27 cellular contexts compared by ENCODE assay signal in the genomic region with DNA sequence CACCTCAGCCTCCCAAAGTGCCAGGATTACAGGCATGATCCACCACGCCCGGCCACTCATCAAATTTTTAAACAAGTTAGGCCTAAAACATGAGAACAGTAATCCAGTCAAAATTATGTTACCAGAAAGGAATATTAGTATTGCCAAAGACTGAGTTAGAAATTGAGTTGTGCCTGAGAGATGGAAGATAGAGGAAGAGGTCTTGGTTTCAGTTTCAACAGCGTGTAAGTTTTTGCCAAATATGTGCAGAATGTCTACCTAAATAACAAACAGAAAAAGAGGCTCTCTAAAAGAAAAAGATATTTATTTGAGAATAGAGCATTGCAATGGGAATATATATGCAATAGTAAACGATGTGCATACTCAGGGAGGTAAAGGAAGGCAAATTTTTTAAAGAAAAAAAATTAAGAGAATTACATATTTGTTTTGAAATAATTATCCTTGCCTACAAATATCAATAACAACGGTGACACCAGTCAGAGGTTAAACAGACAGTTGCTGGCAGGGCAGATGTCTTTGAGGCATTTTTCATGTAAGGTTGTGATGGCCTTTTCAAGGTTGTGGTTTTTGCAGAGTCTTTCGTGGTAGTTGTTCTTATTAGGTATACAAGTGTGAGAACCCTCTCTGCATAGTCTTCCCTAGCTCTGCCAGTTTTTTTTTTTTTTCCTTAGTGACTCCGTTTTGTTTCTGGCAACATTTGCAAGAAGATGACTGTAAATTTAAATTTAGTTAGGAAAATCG. TPM values are rescaled to one million over a fixed set of nuclear protein-coding genes. Genes with fewer than 3 reads are reported as not detected.
A peak's percentile ranks its signal among the peaks of the same experiment; 100 is the strongest.
DNase-seq lines count a peak whose midpoint lies in the region; ATAC-seq and TF ChIP-seq lines count a peak whose summit lies in the region.
"Had no signal": no experiment of that assay in that cellular context is flagged by ENCODE, and none has a peak within 500 bp of the region (broad histone marks: within the 10 kb centered on the region; RNA-seq: fewer than 3 reads in every experiment).

No MANE protein-coding gene starts in this region.

- H3K9ac ChIP-seq in MM.1S (ENCODE audit: low read length) = no peak overlapping the region

- BruUV-seq in OCI-LY7 (replicated peaks; lab: Mats Ljungman, UMichigan) = no TSS peak

- H4K20me1 ChIP-seq in MM.1S (ENCODE audit: insufficient read depth, low read length) = no peaks in the 10 kb centered on the region
- H4K20me1 ChIP-seq in OCI-LY7 (ENCODE audit: insufficient read depth, low read length) = no peaks in the 10 kb centered on the region

- H3K27ac Mint-ChIP-seq in stimulated activated naive B cell treated with anti-CD40 and anti-IgM and Interleukin-4, amounts not matched to agents 10 μg/mL and 1 μg/mL and 100 μg/mL, for 72 hours = no peak overlapping the region
- H3K27ac Mint-ChIP-seq: activated CD4-positive, alpha-beta memory T cell treated with anti-CD3 and anti-CD28 coated beads for 36 hours; T-helper 17 cell; WTC11 had no signal

- 0 out of 2 replicates have a peak, but pooled peaks cover 9% of the 10 kb centered on the region for H3F3A ChIP-seq in MM.1S (ENCODE audit: insufficient read depth, low read length)

- H3K4me2 ChIP-seq in MM.1S (ENCODE audit: low read depth, low read length) (peak overlapping the region; percentile 24; the same call in 1 of the 2 replicates), OCI-LY7 (ENCODE audit: low read length) (peak overlapping the region; percentile 21; the same call in 1 of the 2 replicates)

- CTCF ChIA-PET in OCI-LY7 (lab: Charles Lee; ENCODE audit: unreplicated experiment) = no interaction called here

- H3K9me2 ChIP-seq in MM.1S (replicated peaks; ENCODE audit: insufficient read depth, low read length) (no peaks in the 10 kb centered on the region), OCI-LY7 (ENCODE audit: insufficient read depth, low read length) (no peaks in the 10 kb centered on the region)

- H3K4me1 ChIP-seq in MM.1S (ENCODE audit: low read length) (peaks cover 22% of the 10 kb centered on the region), OCI-LY7 (ENCODE audit: insufficient read depth, low read length, poor library complexity, severe bottlenecking) (peaks cover 25% of the 10 kb centered on the region)
- H3K4me1 ChIP-seq: transverse colon had no signal

- H3K4me3 Mint-ChIP-seq in stimulated activated naive B cell treated with anti-CD40 and anti-IgM and Interleukin-4, amounts not matched to agents 10 μg/mL and 1 μg/mL and 100 μg/mL, for 72 hours = no peak overlapping the region
- H3K4me3 Mint-ChIP-seq: activated CD4-positive, alpha-beta memory T cell treated with anti-CD3 and anti-CD28 coated beads for 36 hours; T-helper 17 cell; WTC11 had no signal

- H3K4me3 ChIP-seq in MM.1S (ENCODE audit: low read length) (no peak overlapping the region), OCI-LY7 (ENCODE audit: low read depth, low read length, poor library complexity, severe bottlenecking) (no peak overlapping the region)
- H3K4me3 ChIP-seq: lung, transverse colon had no signal

- DNase-seq in SIG-M5 treated with dmso at 0.1 percent for 504 hours (lab: John Stamatoyannopoulos, UW; ENCODE audit: unreplicated experiment) (peak; percentile 80), SIG-M5 (lab: John Stamatoyannopoulos, UW) (no peak), MM.1S (peak; percentile 66), OCI-LY7 (ENCODE audit: low spot score) (no peak), left lobe of liver (ENCODE audit: low spot score) (no peak), sciatic nerve (ENCODE audit: low spot score) (no peak)
- DNase-seq in stimulated activated naive B cell treated with anti-CD40 and anti-IgM and Interleukin-4, amounts not matched to agents 10 μg/mL and 1 μg/mL and 100 μg/mL, for 72 hours = no peak
- DNase-seq: activated CD4-positive, alpha-beta memory T cell treated with anti-CD3 and anti-CD28 coated beads for 36 hours; activated effector memory CD4-positive, alpha-beta T cell treated with Interleukin-2 at 50 U/mL for 16 hours; cerebellar nuclear complex; DMS153; glutamatergic neuron; NCI-H1436; NCI-H2107; NCI-H446; stimulated activated CD4-positive, alpha-beta T cell treated with anti-CD3 and anti-CD28 coated beads, Interleukin-15, amount 100 ng/mL, for 24 hours; T-helper 17 cell; transverse colon had no signal

- POLR2A ChIA-PET in OCI-LY7 (lab: Charles Lee) = interaction anchor here (0.6 kb wide), 1 partner anchor 63 kb away, joined by 3 read pairs; no protein-coding TSS in a partner anchor

- H3K27ac ChIP-seq in MM.1S (ENCODE audit: low read length) = no peak overlapping the region
- H3K27ac ChIP-seq in OCI-LY7 (ENCODE audit: low read depth, low read length, poor library complexity, severe bottlenecking) = no peak overlapping the region
- H3K27ac ChIP-seq: 22Rv1, transverse colon had no signal

- H3K36me3 ChIP-seq in MM.1S (replicated peaks; ENCODE audit: insufficient read depth, low read length) (no peaks in the 10 kb centered on the region), OCI-LY7 (ENCODE audit: insufficient read depth, low read length) (no peaks in the 10 kb centered on the region)
- H3K36me3 ChIP-seq: transverse colon had no signal

- TF ChIP-seq CTCF in MM.1S (IDR thresholded peaks at IDR 0.05; ENCODE audit: low read length) = no peak
- TF ChIP-seq CTCF in OCI-LY7 (conservative IDR thresholded peaks at IDR 0.05; ENCODE audit: low read length) = no peak

- intact Hi-C loops in OCI-LY7 (cut with micrococcal nuclease; ENCODE audit: unreplicated experiment) (no loop called here), sciatic nerve (cut with DNase I) (no loop called here)

- H3K9me3 ChIP-seq in MM.1S (replicated peaks; ENCODE audit: insufficient read depth, low read length) (no peaks in the 10 kb centered on the region), OCI-LY7 (ENCODE audit: low read length) (no peaks in the 10 kb centered on the region)
- H3K9me3 ChIP-seq: transverse colon had no signal

- no peak overlapping the region for H2AFZ ChIP-seq in MM.1S (ENCODE audit: low read length)
- peak overlapping the region; percentile 16; the same call in 1 of the 2 replicates for H2AFZ ChIP-seq in OCI-LY7 (ENCODE audit: low read length)

- peak; percentile 44 to 45 for ATAC-seq in stimulated activated naive B cell treated with anti-CD40 and anti-IgM and Interleukin-4, amounts not matched to agents 10 μg/mL and 1 μg/mL and 100 μg/mL, for 72 hours (replicated peaks)
- ATAC-seq in left lobe of liver = no peak
- no peak for ATAC-seq in GM21381 (IDR thresholded peaks at IDR 0.05; ENCODE audit: unreplicated experiment)
- ATAC-seq in sciatic nerve = no peak
- ATAC-seq: T-helper 17 cell, WTC11 had no signal

- H3K27me3 Mint-ChIP-seq in stimulated activated naive B cell treated with anti-CD40 and anti-IgM and Interleukin-4, amounts not matched to agents 10 μg/mL and 1 μg/mL and 100 μg/mL, for 72 hours = no peaks in the 10 kb centered on the region

- H3K4me1 Mint-ChIP-seq in stimulated activated naive B cell treated with anti-CD40 and anti-IgM and Interleukin-4, amounts not matched to agents 10 μg/mL and 1 μg/mL and 100 μg/mL, for 72 hours = peaks cover 18 to 22% of the 10 kb centered on the region in 2 donors
- H3K4me1 Mint-ChIP-seq: WTC11 had no signal

- peaks cover 0 to 3% of the 10 kb centered on the region in 2 donors for H3K9me3 Mint-ChIP-seq in stimulated activated naive B cell treated with anti-CD40 and anti-IgM and Interleukin-4, amounts not matched to agents 10 μg/mL and 1 μg/mL and 100 μg/mL, for 72 hours

- peaks cover 5 to 6% of the 10 kb centered on the region in 2 donors for H3K36me3 Mint-ChIP-seq in stimulated activated naive B cell treated with anti-CD40 and anti-IgM and Interleukin-4, amounts not matched to agents 10 μg/mL and 1 μg/mL and 100 μg/mL, for 72 hours
- H3K36me3 Mint-ChIP-seq: activated CD4-positive, alpha-beta memory T cell treated with anti-CD3 and anti-CD28 coated beads for 36 hours; WTC11 had no signal

- no peaks in the 10 kb centered on the region for H3K27me3 ChIP-seq in MM.1S (replicated peaks; ENCODE audit: insufficient read depth, low read length)
- H3K27me3 ChIP-seq: transverse colon had no signal

- H3K79me2 ChIP-seq in MM.1S (ENCODE audit: low read length) (no peaks in the 10 kb centered on the region), OCI-LY7 (ENCODE audit: insufficient read depth, low read depth, low read length) (no peaks in the 10 kb centered on the region)

RNA-seq across cellular contexts. Expression of a gene that starts 2.2 kb away (rescaled TPM):
- total RNA-seq in OCI-LY7 (2014; rRNA removed; shearing (Covaris generic)) = not detected in 2 replicates
- total RNA-seq in OCI-LY7 (2022) = not detected in 2 replicates
- not detected for total RNA-seq in left lobe of liver
- total RNA-seq in sciatic nerve = not detected
- total RNA-seq: activated CD4-positive, alpha-beta memory T cell treated with anti-CD3 and anti-CD28 coated beads for 36 hours; H4; kidney epithelial cell; lung; mucosa of gallbladder; posterior vena cava; RPMI7951; T-helper 17 cell; transverse colon; WTC11 had no signal

RNA-seq across cellular contexts. Expression of a gene that starts 20.1 kb away (rescaled TPM):
- not detected in 2 replicates for total RNA-seq in OCI-LY7 (2014; rRNA removed; shearing (Covaris generic))
- not detected in 2 replicates for total RNA-seq in OCI-LY7 (2022)
- total RNA-seq in left lobe of liver = not detected
- total RNA-seq in sciatic nerve = not detected
- total RNA-seq: activated CD4-positive, alpha-beta memory T cell treated with anti-CD3 and anti-CD28 coated beads for 36 hours; H4; kidney epithelial cell; posterior vena cava; RPMI7951; transverse colon; WTC11 had no signal

RNA-seq across cellular contexts. Expression of a gene that starts 43.9 kb away (rescaled TPM):
- total RNA-seq in OCI-LY7 (2014; rRNA removed; shearing (Covaris generic)) = 2.6 and 3.2 TPM in 2 replicates
- total RNA-seq in OCI-LY7 (2022) (16.0 and 28.7 TPM in 2 replicates), left lobe of liver (not detected), sciatic nerve (1.1 TPM)
- total RNA-seq: activated CD4-positive, alpha-beta memory T cell treated with anti-CD3 and anti-CD28 coated beads for 36 hours; H4; kidney epithelial cell; RPMI7951; WTC11 had no signal

Comparison
In these comparisons a context has a peak if more than half of its experiments do, and no peak if none do; other contexts are left out.
1. DNase-seq: peak in SIG-M5 treated with dmso at 0.1 percent for 504 hours (single experiment) and MM.1S (single experiment); none in SIG-M5 (single experiment), OCI-LY7 (single experiment), stimulated activated naive B cell treated with anti-CD40 and anti-IgM and Interleukin-4, amounts not matched to agents 10 μg/mL and 1 μg/mL and 100 μg/mL, for 72 hours (single experiment), left lobe of liver (single experiment) and sciatic nerve (single experiment).
2. ATAC-seq: peak in stimulated activated naive B cell treated with anti-CD40 and anti-IgM and Interleukin-4, amounts not matched to agents 10 μg/mL and 1 μg/mL and 100 μg/mL, for 72 hours (2 of 2); none in left lobe of liver (single experiment), GM21381 (single experiment) and sciatic nerve (single experiment).